1 cellular context compared by ENCODE assay signal in the genomic region with DNA sequence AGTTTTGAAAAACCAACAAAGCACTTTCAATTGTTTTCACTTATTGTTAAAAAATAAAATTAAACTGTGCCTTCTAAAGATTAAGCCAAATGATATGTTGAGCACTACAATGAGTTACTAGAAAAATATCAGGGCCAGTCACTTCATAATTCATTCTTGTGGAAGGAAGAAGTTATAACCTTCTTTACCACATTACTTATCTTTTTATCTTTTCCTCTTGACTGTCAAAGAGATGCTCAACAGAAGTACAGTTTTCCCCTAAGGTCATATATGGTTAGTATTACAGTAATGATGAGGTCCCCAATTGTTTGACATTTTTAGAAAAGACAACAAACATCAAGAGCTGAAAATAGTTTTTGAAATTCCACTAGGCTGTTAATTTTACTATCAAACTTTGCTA.
TF ChIP-seq lines count a peak whose summit lies in the region.

No MANE protein-coding gene starts in this region.

TF ChIP-seq in GM12878, 131 proteins besides CTCF, POLR2A, EP300 and RAD21:
- TF ChIP-seq RUNX3 (IDR thresholded peaks at IDR 0.05; ENCODE audit: low read length) (no peak), RBBP5 (conservative IDR thresholded peaks at IDR 0.05) (no peak), MXI1 (IDR thresholded peaks at IDR 0.05; ENCODE audit: low read depth, low read length) (no peak), MYB (IDR thresholded peaks at IDR 0.05; ENCODE audit: borderline replicate concordance, low read depth, low read length) (no peak), ZNF207 (IDR thresholded peaks at IDR 0.05; ENCODE audit: borderline replicate concordance) (no peak)
- TF ChIP-seq, protein P1, sequence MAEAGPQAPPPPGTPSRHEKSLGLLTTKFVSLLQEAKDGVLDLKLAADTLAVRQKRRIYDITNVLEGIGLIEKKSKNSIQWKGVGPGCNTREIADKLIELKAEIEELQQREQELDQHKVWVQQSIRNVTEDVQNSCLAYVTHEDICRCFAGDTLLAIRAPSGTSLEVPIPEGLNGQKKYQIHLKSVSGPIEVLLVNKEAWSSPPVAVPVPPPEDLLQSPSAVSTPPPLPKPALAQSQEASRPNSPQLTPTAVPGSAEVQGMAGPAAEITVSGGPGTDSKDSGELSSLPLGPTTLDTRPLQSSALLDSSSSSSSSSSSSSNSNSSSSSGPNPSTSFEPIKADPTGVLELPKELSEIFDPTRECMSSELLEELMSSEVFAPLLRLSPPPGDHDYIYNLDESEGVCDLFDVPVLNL (IDR thresholded peaks at IDR 0.05; ENCODE audit: low read depth, low read length): no peak
